18 cellular contexts compared by ENCODE assay signal in the genomic region with DNA sequence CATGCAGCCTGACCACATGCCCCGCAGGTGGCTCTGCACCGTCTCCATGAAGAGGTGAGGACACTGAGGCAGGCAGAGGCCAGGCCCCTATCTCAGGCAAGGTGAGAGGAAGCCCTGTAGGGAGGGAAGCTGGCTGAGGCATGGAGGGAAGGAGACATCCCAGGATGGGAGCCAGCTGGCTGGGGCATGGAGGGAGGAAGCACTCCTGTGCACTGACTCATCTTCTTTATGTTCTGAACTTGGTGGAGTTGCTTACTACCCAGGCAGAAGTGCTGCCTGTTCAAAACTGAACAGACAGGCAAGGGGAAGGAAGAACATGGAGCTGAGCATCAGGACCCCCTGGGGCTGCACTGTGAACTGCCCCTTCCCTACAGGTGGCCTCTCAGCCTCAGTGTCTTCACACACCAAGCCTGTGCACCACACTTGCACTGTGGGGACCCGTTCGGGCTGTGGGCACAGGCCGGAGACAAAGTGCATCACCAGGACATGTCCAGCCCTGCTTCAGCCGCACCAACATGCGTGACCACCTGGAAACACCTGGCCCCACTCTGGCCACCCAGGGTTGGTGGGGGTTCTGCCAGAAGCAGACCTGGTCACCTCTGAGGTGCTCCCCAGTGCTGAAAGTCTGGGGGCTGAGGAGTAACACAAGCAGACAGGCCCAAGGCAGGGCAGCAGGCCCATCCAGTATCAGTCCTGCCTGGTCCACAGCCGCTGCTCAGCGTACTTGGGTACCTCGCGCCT. TPM values are rescaled to one million over a fixed set of nuclear protein-coding genes. Genes with fewer than 3 reads are reported as not detected.
DNase-seq lines count a peak whose midpoint lies in the region; ATAC-seq, FAIRE-seq and TF ChIP-seq lines count a peak whose summit lies in the region.
"Had no signal": no experiment of that assay in that cellular context is flagged by ENCODE, and none has a peak within 500 bp of the region (broad histone marks: within the 10 kb centered on the region; RNA-seq: fewer than 3 reads in every experiment).

No MANE protein-coding gene starts in this region.

- H3K79me1 ChIP-seq in neuronal stem cell (ENCODE audit: low read depth, low read length) = peaks cover 4% of the 10 kb centered on the region

- H3K9ac ChIP-seq in neuronal stem cell (ENCODE audit: low read depth, low read length, poor library complexity) = no peak overlapping the region
- H3K9ac ChIP-seq: KMS-11 had no signal

- ATAC-seq in aorta (ENCODE audit: low FRiP score) (no peak), HG03108 (IDR thresholded peaks at IDR 0.05; ENCODE audit: unreplicated experiment) (no peak)
- ATAC-seq: Panc1, pancreas had no signal

- no peak for TF ChIP-seq CTCF in esophagus squamous epithelium (IDR thresholded peaks at IDR 0.05)
- no peak for TF ChIP-seq CTCF in A673 (conservative IDR thresholded peaks at IDR 0.05; ENCODE audit: low read depth, low read length)

- H3K27ac ChIP-seq in esophagus squamous epithelium (peak overlapping the region in 3 of 4 donors; percentile 10 to 46 (median 38)), neuronal stem cell (replicated peaks; ENCODE audit: low read length) (no peak overlapping the region), A673 (ENCODE audit: low read depth, low read length, poor library complexity, severe bottlenecking) (no peak overlapping the region), aorta (ENCODE audit: low read depth in 1 of 2, low read length in 2 of 2) (no peak overlapping the region)
- H3K27ac ChIP-seq: esophagus muscularis mucosa, KMS-11, pancreas had no signal

- no peak for TF ChIP-seq POLR2A in esophagus squamous epithelium (IDR thresholded peaks at IDR 0.05)

- peak; percentile 51 for DNase-seq in Daoy (ENCODE audit: low read depth)
- peak; percentile 22 for DNase-seq in RCC 7860 (ENCODE audit: low spot score)
- DNase-seq in esophagus squamous epithelium (lab: John Stamatoyannopoulos, UW) = no peak
- no peak for DNase-seq in neuronal stem cell (ENCODE audit: low spot score)
- DNase-seq in NCI-H146 (lab: John Stamatoyannopoulos, UW) = no peak
- no peak for DNase-seq in A673 (ENCODE audit: low spot score)
- no peak for DNase-seq in aorta
- DNase-seq: activated CD8-positive, alpha-beta memory T cell treated with anti-CD3 and anti-CD28 coated beads, Interleukin-2, amount 50 U/mL, for 48 hours; CD8-positive, alpha-beta memory T cell; H7; NCI-H2171 treated with DMSO at 0.1 percent for 48 hours; stimulated activated CD4-positive, alpha-beta T cell treated with anti-CD3 and anti-CD28 coated beads, Interleukin-1b, Interleukin-23, amount 100 ng/mL, for 48 hours; stimulated activated naive CD4-positive, alpha-beta T cell had no signal

- no peak overlapping the region for H3K4ac ChIP-seq in neuronal stem cell (ENCODE audit: low read length)

- no peak overlapping the region for H2BK5ac ChIP-seq in neuronal stem cell (ENCODE audit: low read length)

- H3K4me1 ChIP-seq in esophagus squamous epithelium (peaks cover 0 to 32% (median 5%) of the 10 kb centered on the region in 3 donors), neuronal stem cell (ENCODE audit: control insufficient read depth in 2 of 2, insufficient read depth in 1 of 2, low read depth in 1 of 2, low read length in 2 of 2) (peaks cover 0 to 3% of the 10 kb centered on the region in 2 donors), A673 (ENCODE audit: insufficient read depth, low read length, poor library complexity, severe bottlenecking) (no peaks in the 10 kb centered on the region), aorta (ENCODE audit: control insufficient read depth in 1 of 2, insufficient read depth in 2 of 2, low read length in 2 of 2) (no peaks in the 10 kb centered on the region)

- peak overlapping the region; percentile 52 for H3K23ac ChIP-seq in neuronal stem cell (ENCODE audit: low read depth, low read length, poor library complexity)

- H3K9me3 ChIP-seq in esophagus squamous epithelium = no peaks in the 10 kb centered on the region
- H3K9me3 ChIP-seq in neuronal stem cell (replicated peaks in 1 of 2; ENCODE audit: control insufficient read depth in 2 of 2, insufficient read depth in 1 of 2, low read depth in 1 of 2, low read length in 2 of 2) = peaks cover 0 to 2% of the 10 kb centered on the region in 2 donors
- no peaks in the 10 kb centered on the region for H3K9me3 ChIP-seq in A673 (ENCODE audit: low read depth, low read length, poor library complexity, severe bottlenecking)
- H3K9me3 ChIP-seq in aorta (ENCODE audit: control insufficient read depth, low read length) = no peaks in the 10 kb centered on the region
- H3K9me3 ChIP-seq: esophagus muscularis mucosa, pancreas had no signal

- no peak overlapping the region for H2BK15ac ChIP-seq in neuronal stem cell (ENCODE audit: low read length)

- FAIRE-seq in RCC 7860 (lab: Jason Lieb, UNC) = no peak
- FAIRE-seq: pancreas had no signal

- H4K8ac ChIP-seq in neuronal stem cell (ENCODE audit: low read depth, low read length) = no peak overlapping the region

- H3K27me3 ChIP-seq in esophagus squamous epithelium (no peaks in the 10 kb centered on the region), neuronal stem cell (ENCODE audit: control insufficient read depth in 3 of 3, insufficient read depth in 3 of 3, low read depth in 1 of 3, low read length in 3 of 3) (no peaks in the 10 kb centered on the region), A673 (replicated peaks; ENCODE audit: insufficient read depth, low read depth, low read length, poor library complexity) (no peaks in the 10 kb centered on the region), aorta (ENCODE audit: control insufficient read depth in 1 of 2, insufficient read depth in 2 of 2, low read length in 1 of 2) (no peaks in the 10 kb centered on the region)
- H3K27me3 ChIP-seq: esophagus muscularis mucosa, pancreas had no signal

- no TSS peak for BruUV-seq in A673 (replicated peaks; lab: Mats Ljungman, UMichigan)

- POLR2A ChIA-PET in A673 (lab: Charles Lee; ENCODE audit: low non-redundant PET) = no interaction called here

- H2BK120ac ChIP-seq in neuronal stem cell (ENCODE audit: low read depth, low read length) = no peak overlapping the region

- H3K36me3 ChIP-seq in esophagus squamous epithelium (peaks cover 20 to 100% (median 55%) of the 10 kb centered on the region in 3 donors), neuronal stem cell (replicated peaks in 1 of 2; ENCODE audit: control insufficient read depth in 2 of 2, insufficient read depth in 2 of 2, low read length in 2 of 2) (peaks cover 49 to 95% of the 10 kb centered on the region in 2 donors), A673 (ENCODE audit: insufficient read depth, low read length, poor library complexity, severe bottlenecking) (peaks cover 35% of the 10 kb centered on the region), aorta (ENCODE audit: control insufficient read depth in 1 of 2, insufficient read depth in 2 of 2, low read length in 1 of 2) (peaks cover 0 to 9% of the 10 kb centered on the region in 2 donors)

- H2AFZ ChIP-seq in neuronal stem cell (ENCODE audit: low read length) = no peak overlapping the region

- H2BK12ac ChIP-seq in neuronal stem cell (ENCODE audit: low read length) = no peak overlapping the region

- CTCF ChIA-PET in A673 (lab: Charles Lee) = no interaction called here

- H4K91ac ChIP-seq in neuronal stem cell (ENCODE audit: low read depth, low read length, poor library complexity) = no peak overlapping the region

- no peak overlapping the region for H3K14ac ChIP-seq in neuronal stem cell (ENCODE audit: low read length)

- WGBS in esophagus squamous epithelium, 2 donors = 76 to 80% methylated on average over 4 to 8 of the region's 11 CpGs
- WGBS in neuronal stem cell (ENCODE audit: extremely low coverage in 2 of 2, insufficient read length in 2 of 2, insufficient replicate concordance in 1 of 2), 2 donors = no CpG with 5 or more reads among the region's 11 CpGs
- whole genome bisulfite sequencing in aorta, 2 donors = 95 to 96% methylated on average over 11 of the region's 11 CpGs

- no peak overlapping the region for H3K18ac ChIP-seq in neuronal stem cell (ENCODE audit: low read length)

- H3K4me3 ChIP-seq in esophagus squamous epithelium (no peak overlapping the region), neuronal stem cell (ENCODE audit: low read length in 2 of 2) (peak overlapping the region in 1 of 2 donors; percentile 13), A673 (ENCODE audit: low read depth, low read length, poor library complexity, severe bottlenecking) (no peak overlapping the region), aorta (ENCODE audit: low read length in 2 of 2) (no peak overlapping the region)
- H3K4me3 ChIP-seq: esophagus muscularis mucosa, pancreas had no signal

- intact Hi-C loops in esophagus squamous epithelium (cut with DNase I) = no loop called here
- intact Hi-C loops in A673 (cut with micrococcal nuclease; ENCODE audit: unreplicated experiment) = no loop called here
- intact Hi-C loops in aorta (cut with DNase I) = no loop called here

- no peak overlapping the region for H2AK5ac ChIP-seq in neuronal stem cell (ENCODE audit: low read depth, low read length)

- H3K4me2 ChIP-seq in neuronal stem cell (ENCODE audit: insufficient read depth, low read length, poor library complexity, severe bottlenecking) = no peak overlapping the region
- H3K4me2 ChIP-seq: KMS-11 had no signal

RNA-seq across cellular contexts. Expression of a gene that starts 55.5 kb away (rescaled TPM):
- 24.4 and 24.5 TPM in 2 replicates for total RNA-seq in Daoy (2014; rRNA removed; shearing (Covaris generic))
- total RNA-seq in esophagus squamous epithelium (10 to 100 TPM; 42.5 to 75.2 (median 50.8) TPM), A673 (2021) (41.1 and 47.3 TPM in 2 replicates), aorta (10 to 100 TPM; 37.0 to 43.5 TPM)
- polyA plus RNA-seq in neuronal stem cell (2013, experiment 1 of 2) = 31.2 TPM
- polyA plus RNA-seq in neuronal stem cell (2013, experiment 2 of 2) = 31.1 TPM
- polyA plus RNA-seq in aorta = 10 to 100 TPM; 19.7 to 27.4 TPM

Comparison
In these comparisons a context has a peak if more than half of its experiments do, and no peak if none do; other contexts are left out.
1. DNase-seq: peak in Daoy (single experiment) and RCC 7860 (single experiment); none in esophagus squamous epithelium (single experiment), neuronal stem cell (single experiment), NCI-H146 (single experiment), A673 (single experiment) and aorta (0 of 2).
2. H3K27ac ChIP-seq: peak in esophagus squamous epithelium (3 of 4); none in neuronal stem cell (single experiment), A673 (single experiment) and aorta (0 of 2).